ENCODE assay signal across 22 cellular contexts in the genomic region with DNA sequence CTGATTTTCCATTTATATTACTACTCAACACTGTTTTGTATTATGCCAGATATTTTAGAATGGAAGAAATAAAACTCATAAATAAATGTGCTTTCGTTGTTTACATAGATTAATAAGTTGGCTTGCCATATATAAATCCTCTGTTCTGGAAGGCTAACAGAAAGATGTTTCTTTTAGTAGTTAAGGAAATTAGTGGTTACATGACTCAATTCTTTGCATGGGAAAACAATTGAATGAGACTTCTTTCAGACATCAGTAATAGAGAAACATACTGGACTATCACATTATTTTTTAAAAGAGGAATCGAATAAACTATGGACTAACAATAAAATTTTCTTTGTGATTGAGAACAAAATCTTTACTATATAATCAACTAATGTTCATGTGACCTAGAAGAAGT.
"Had no signal": no experiment of that assay in that cellular context is flagged by ENCODE, and none has a peak within 500 bp of the region (broad histone marks: within the 10 kb centered on the region; RNA-seq: fewer than 3 reads in every experiment).

No MANE protein-coding gene starts in this region.

- ATAC-seq: activated T-helper 17 cell treated with anti-CD3 and anti-CD28 coated beads, Interleukin-2, amount 50 U/mL, for 72 hours; natural killer cell treated with Interleukin-12 subunit alpha and Interleukin-12 subunit beta and Interleukin-15 and Interleukin-18, amount 100 ng/mL, for 72 hours had no signal

- H3K4me3 Mint-ChIP-seq: activated T-helper 17 cell treated with anti-CD3 and anti-CD28 coated beads, Interleukin-2, amount 50 U/mL, for 72 hours; central memory CD8-positive, alpha-beta T cell; natural killer cell treated with Interleukin-12 subunit alpha and Interleukin-12 subunit beta and Interleukin-15 and Interleukin-18, amount 100 ng/mL, for 72 hours had no signal

- H3K27me3 Mint-ChIP-seq: activated T-helper 17 cell treated with anti-CD3 and anti-CD28 coated beads, Interleukin-2, amount 50 U/mL, for 72 hours; central memory CD8-positive, alpha-beta T cell; natural killer cell treated with Interleukin-12 subunit alpha and Interleukin-12 subunit beta and Interleukin-15 and Interleukin-18, amount 100 ng/mL, for 72 hours had no signal

- H3K36me3 Mint-ChIP-seq: natural killer cell treated with Interleukin-12 subunit alpha and Interleukin-12 subunit beta and Interleukin-15 and Interleukin-18, amount 100 ng/mL, for 72 hours had no signal

- H3K36me3 ChIP-seq: right atrium auricular region, tibial nerve, vagina had no signal

- H3K4me3 ChIP-seq: coronary artery, hepatocyte, right atrium auricular region, skin epidermis, tibial nerve, vagina had no signal

- H3K4me1 ChIP-seq: right atrium auricular region, tibial nerve, vagina had no signal

- H2AFZ ChIP-seq: hepatocyte had no signal

- H3K27ac Mint-ChIP-seq: activated T-helper 17 cell treated with anti-CD3 and anti-CD28 coated beads, Interleukin-2, amount 50 U/mL, for 72 hours; natural killer cell treated with Interleukin-12 subunit alpha and Interleukin-12 subunit beta and Interleukin-15 and Interleukin-18, amount 100 ng/mL, for 72 hours had no signal

- H3K4me1 Mint-ChIP-seq: activated T-helper 17 cell treated with anti-CD3 and anti-CD28 coated beads, Interleukin-2, amount 50 U/mL, for 72 hours; central memory CD8-positive, alpha-beta T cell had no signal

- DNase-seq: activated CD4-positive, alpha-beta T cell treated with anti-CD3 and anti-CD28 coated beads for 1 hour; activated CD4-positive, alpha-beta T cell treated with anti-CD3 and anti-CD28 coated beads, Interleukin-2, amount 50 U/mL, for 4 hours; activated naive CD4-positive, alpha-beta T cell treated with anti-CD3 and anti-CD28 coated beads, Interleukin-2, amount 50 U/mL, for 16 hours; effector CD4-positive, alpha-beta T cell; kidney glomerular epithelial cell; mesendoderm; posterior cingulate gyrus; stimulated activated CD4-positive, alpha-beta T cell treated with anti-CD3 and anti-CD28 coated beads, Interleukin-15, amount 100 ng/mL, for 24 hours; stimulated activated CD4-positive, alpha-beta T cell treated with anti-CD3 and anti-CD28 coated beads, Interleukin-4, amount 100 ng/mL, for 1 hour; stimulated activated naive CD4-positive, alpha-beta T cell; T-helper 1 cell; T1000 had no signal

- H3K27ac ChIP-seq: coronary artery, hepatocyte, right atrium auricular region, skin epidermis, tibial nerve, vagina, VCaP had no signal

- H3K79me2 ChIP-seq: hepatocyte had no signal

- H3K27me3 ChIP-seq: hepatocyte, right atrium auricular region, tibial nerve, vagina had no signal

- H3K9me3 ChIP-seq: right atrium auricular region, tibial nerve, vagina had no signal

- H3K9me3 Mint-ChIP-seq: activated T-helper 17 cell treated with anti-CD3 and anti-CD28 coated beads, Interleukin-2, amount 50 U/mL, for 72 hours; natural killer cell treated with Interleukin-12 subunit alpha and Interleukin-12 subunit beta and Interleukin-15 and Interleukin-18, amount 100 ng/mL, for 72 hours had no signal

- H3K4me2 ChIP-seq: hepatocyte had no signal
